25 cellular contexts compared by ENCODE assay signal in the genomic region with DNA sequence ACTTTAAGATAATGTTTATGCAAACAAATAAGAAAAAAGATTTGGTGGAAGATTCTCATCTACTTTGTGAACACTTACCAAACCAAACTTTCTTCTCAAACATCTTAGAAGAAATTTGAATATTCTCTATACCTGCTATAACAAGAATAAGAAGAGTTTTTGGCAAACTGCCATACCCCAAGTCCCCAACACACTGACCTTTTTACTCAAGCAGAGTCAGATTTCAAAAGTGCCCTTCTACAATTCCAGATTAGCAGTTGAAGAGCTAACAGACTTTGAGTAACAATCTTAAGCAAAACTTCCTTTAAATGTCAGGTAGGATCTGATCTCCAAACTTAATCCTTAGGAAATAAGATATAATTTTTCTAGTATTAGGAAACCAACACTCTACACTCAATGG. TPM values are rescaled to one million over a fixed set of nuclear protein-coding genes. Genes with fewer than 3 reads are reported as not detected.
DNase-seq lines count a peak whose midpoint lies in the region; ATAC-seq, FAIRE-seq and TF ChIP-seq lines count a peak whose summit lies in the region.
"Had no signal": no experiment of that assay in that cellular context is flagged by ENCODE, and none has a peak within 500 bp of the region (broad histone marks: within the 10 kb centered on the region; RNA-seq: fewer than 3 reads in every experiment).

No MANE protein-coding gene starts in this region.

- H3K27me3 ChIP-seq in K562 (ENCODE audit: control insufficient read depth in 2 of 2, insufficient read depth in 2 of 2, low read length in 2 of 2), result no peaks in the 10 kb centered on the region
- H3K27me3 ChIP-seq: BLaER1, brain microvascular endothelial cell, dorsolateral prefrontal cortex, esophagus muscularis mucosa, upper lobe of right lung had no signal

- H3K9ac ChIP-seq in K562 (ENCODE audit: insufficient read depth in 1 of 2, low read depth in 2 of 2, low read length in 2 of 2), result no peak overlapping the region
- H3K9ac ChIP-seq: BLaER1 had no signal

- no peak for TF ChIP-seq EP300 in K562 (IDR thresholded peaks at IDR 0.05; ENCODE audit: low read length)

- no peak overlapping the region for H3K4me3 ChIP-seq in K562
- H3K4me3 ChIP-seq: BLaER1, dorsolateral prefrontal cortex, esophagus muscularis mucosa, prostate gland, upper lobe of right lung had no signal

- peaks cover 10% of the 10 kb centered on the region; the same call in 1 of the 2 replicates for H4K20me1 ChIP-seq in K562 (replicated peaks; ENCODE audit: control insufficient read depth, insufficient read depth, low read length)

- no peak for FAIRE-seq in K562 (lab: Jason Lieb, UNC)

- H3K9me1 ChIP-seq in K562 (ENCODE audit: control insufficient read depth, insufficient read depth, low read length), result no peaks in the 10 kb centered on the region

- H3K4me2 ChIP-seq in K562 (ENCODE audit: insufficient read depth, low read length), result no peak overlapping the region
- H3K4me2 ChIP-seq: BLaER1 had no signal

- TF ChIP-seq POLR2A in K562 (conservative IDR thresholded peaks at IDR 0.05), result no peak

- CTCF ChIA-PET in K562 (lab: Yijun Ruan, JAX; ENCODE audit: low intra/inter-chr PET ratio), result no interaction called here

- no peaks in the 10 kb centered on the region for H3K79me2 ChIP-seq in K562 (ENCODE audit: control insufficient read depth, insufficient read depth, low read length)

- ATAC-seq in K562 (no peak), HG02840 (IDR thresholded peaks at IDR 0.05; ENCODE audit: low FRiP score, unreplicated experiment) (no peak)
- ATAC-seq: stimulated activated naive CD8-positive, alpha-beta T cell treated with anti-CD3 and anti-CD28 coated beads, Interleukin-15, Interleukin-2, amounts not matched to agents 100 U/mL and 50 U/mL, for 24 hours; upper lobe of right lung had no signal

- TF ChIP-seq CTCF in K562 (IDR thresholded peaks at IDR 0.05 in 2 of 3, conservative IDR thresholded peaks at IDR 0.05 in 1 of 3; ENCODE audit: insufficient read depth in 2 of 3, low read depth in 1 of 3, low read length in 3 of 3) (no peak), osteocyte (IDR thresholded peaks at IDR 0.05) (no peak), HFFc6 (IDR thresholded peaks at IDR 0.05) (no peak)

- H3K4me3 Mint-ChIP-seq in osteocyte (ENCODE audit: unreplicated experiment) (no peak overlapping the region), HFFc6 (no peak overlapping the region)
- H3K4me3 Mint-ChIP-seq: activated naive CD8-positive, alpha-beta T cell had no signal

- H3K36me3 ChIP-seq in K562 (ENCODE audit: control insufficient read depth, insufficient read depth, low read length), result peaks cover 24% of the 10 kb centered on the region; the same call in 2 of the 3 replicates
- H3K36me3 ChIP-seq: prostate gland had no signal

- peak overlapping the region; percentile 46 for H3K27ac Mint-ChIP-seq in osteocyte (ENCODE audit: unreplicated experiment)
- no peak overlapping the region for H3K27ac Mint-ChIP-seq in HFFc6
- H3K27ac Mint-ChIP-seq: activated naive CD8-positive, alpha-beta T cell had no signal

- intact Hi-C loops in K562 (cut with micrococcal nuclease), result no loop called here

- H3K4me1 Mint-ChIP-seq in osteocyte (ENCODE audit: unreplicated experiment) (peaks cover 27% of the 10 kb centered on the region), HFFc6 (ENCODE audit: low read depth) (peaks cover 21% of the 10 kb centered on the region)

- POLR2A ChIA-PET in K562 (lab: Yijun Ruan, JAX), result no interaction called here

- no TSS peak for BruUV-seq in K562 (replicated peaks; lab: Mats Ljungman, UMichigan)

- TF ChIP-seq RAD21 in K562 (CRISPR knock-in tag; conservative IDR thresholded peaks at IDR 0.05 in 1 of 2, IDR thresholded peaks at IDR 0.05 in 1 of 2), result no peak

- peaks cover 4 to 11% of the 10 kb centered on the region in 2 experiments; a peak in 3 of 5 replicates for H3K4me1 ChIP-seq in K562 (replicated peaks in 1 of 2; ENCODE audit: control insufficient read depth in 2 of 2, insufficient read depth in 2 of 2, low read length in 2 of 2)
- H3K4me1 ChIP-seq: esophagus muscularis mucosa, prostate gland had no signal

- H3K9me3 Mint-ChIP-seq in osteocyte (ENCODE audit: unreplicated experiment), result no peaks in the 10 kb centered on the region
- no peaks in the 10 kb centered on the region for H3K9me3 Mint-ChIP-seq in HFFc6

- H3K9me3 ChIP-seq in K562 (replicated peaks; ENCODE audit: control insufficient read depth, insufficient read depth, low read depth, low read length), result no peaks in the 10 kb centered on the region
- H3K9me3 ChIP-seq: BLaER1, esophagus muscularis mucosa, prostate gland, upper lobe of right lung had no signal

- no peaks in the 10 kb centered on the region for H3K27me3 Mint-ChIP-seq in osteocyte (ENCODE audit: unreplicated experiment)
- no peaks in the 10 kb centered on the region; the same call in 1 of the 2 replicates for H3K27me3 Mint-ChIP-seq in HFFc6 (ENCODE audit: insufficient read depth)
- H3K27me3 Mint-ChIP-seq: activated naive CD8-positive, alpha-beta T cell had no signal

- H3K36me3 Mint-ChIP-seq in osteocyte (ENCODE audit: unreplicated experiment) (peaks cover 51% of the 10 kb centered on the region), HFFc6 (ENCODE audit: low read depth) (peaks cover 10% of the 10 kb centered on the region)

- H3K27ac ChIP-seq in K562 (ENCODE audit: extremely low read depth, low read depth, low read length), result no peak overlapping the region
- H3K27ac ChIP-seq: BLaER1, brain microvascular endothelial cell, esophagus muscularis mucosa, prostate gland, upper lobe of right lung had no signal

- in situ Hi-C loops in K562 (cut with MboI), result no loop called here

- DNase-seq in NCI-H2107 (lab: John Stamatoyannopoulos, UW), result peak; percentile 2
- no peak for DNase-seq in NCI-H2107 treated with DMSO at 0.1 percent for 48 hours (lab: John Stamatoyannopoulos, UW; ENCODE audit: unreplicated experiment)
- DNase-seq in HT-29 (ENCODE audit: low spot score), result peak; percentile 20
- peak in 1 of 4 experiments; percentile 23 for DNase-seq in K562 (ENCODE audit: extremely low read depth in 1 of 4, low spot score in 3 of 4)
- no peak for DNase-seq in osteocyte (ENCODE audit: extremely low spot score, unreplicated experiment)
- no peak for DNase-seq in HFFc6
- DNase-seq in mesenteric fat pad (ENCODE audit: low spot score), result no peak
- DNase-seq: activated CD4-positive, alpha-beta T cell treated with anti-CD3 and anti-CD28 coated beads, Interleukin-2, amount 50 U/mL, for 48 hours; activated T-cell treated with anti-CD3 and anti-CD28 coated beads, Interleukin-2, amount 50 U/mL, for 48 hours; brain microvascular endothelial cell; dorsolateral prefrontal cortex; head of caudate nucleus; islet precursor cell; NCI-H1930; NCI-H82; RPMI8226; stimulated activated naive CD8-positive, alpha-beta T cell treated with anti-CD3 and anti-CD28 coated beads, Interleukin-15, Interleukin-2, amounts not matched to agents 100 U/mL and 50 U/mL, for 24 hours; upper lobe of right lung had no signal

- H2AFZ ChIP-seq in K562 (ENCODE audit: low read depth, low read length), result no peak overlapping the region

TF ChIP-seq in K562, 482 proteins besides CTCF, POLR2A, EP300 and RAD21 (continues in another document):
- TF ChIP-seq SMARCA4 (IDR thresholded peaks at IDR 0.05), result no peak

RNA-seq across cellular contexts. Expression of a gene that starts 33.9 kb away (rescaled TPM):
- 73.0 and 80.0 TPM in 2 replicates for total RNA-seq in HT-29 (2014; rRNA removed; shearing (Covaris generic))
- total RNA-seq in K562 (2011; cell fraction: chromatin; rRNA removed; ENCODE audit: low replicate concordance), result 26.5 and 34.7 TPM in 2 replicates
- total RNA-seq in K562 (2011; cell fraction: nucleolus; rRNA removed), result 17.3 and 20.5 TPM in 2 replicates
- total RNA-seq in K562 (2011; cell fraction: nucleoplasm; rRNA removed), result 22.3 and 32.9 TPM in 2 replicates
- total RNA-seq in K562 (2014; rRNA removed) (60.0 and 78.1 TPM in 2 replicates), K562 (2014; rRNA removed; fragmentation: Illumina TruSeq; extraction: Trizol) (51.8 and 53.1 TPM in 2 replicates), K562 (2015; rRNA removed; fragmentation: Illumina TruSeq; extraction: Trizol) (67.8 and 71.0 TPM in 2 replicates), K562 (2021) (43.5 and 46.7 TPM in 2 replicates), osteocyte (77.7 and 81.4 TPM in 2 replicates), mesenteric fat pad (46.9 TPM)
- polyA plus RNA-seq in K562 (2011; rRNA removed) (124 and 141 TPM in 2 replicates), K562 (2014; fragmentation: Illumina TruSeq; extraction: Trizol) (138 and 169 TPM in 2 replicates), K562 (2014; fragmentation: Nextera tagmentation; extraction: Ambion mirVana) (10 to 100 TPM; 24.6 to 30.0 TPM), K562 (2014; rRNA removed) (71.5 and 79.6 TPM in 2 replicates)
- 204 and 229 TPM in 2 replicates for polyA plus RNA-seq in K562 (2011; cell fraction: cytosol; rRNA removed)
- polyA plus RNA-seq in K562 (2011; cell fraction: nucleus; rRNA removed), result 54.0 and 64.0 TPM in 2 replicates
- polyA plus RNA-seq in K562 (2012), result 47.6 and 122 TPM in 2 replicates
- 73.2 and 73.6 TPM in 2 replicates for polyA minus RNA-seq in K562 (2011; rRNA and poly(A)+ RNA removed)
- polyA minus RNA-seq in K562 (2011; cell fraction: cytosol; rRNA and poly(A)+ RNA removed), result 57.9 and 64.6 TPM in 2 replicates
- 10.6 and 21.5 TPM in 2 replicates for polyA minus RNA-seq in K562 (2011; cell fraction: nucleus; rRNA and poly(A)+ RNA removed)
- 10 to 100 TPM; 56.9 to 82.7 (median 71.4) TPM for total RNA-seq in HFFc6 (2021; fragmentation: NEBNext Ultra II Directional; extraction: Animal tissue kit (Norgen Biotek cat#: 25700))

RNA-seq across cellular contexts. Expression of a gene that starts 37.2 kb away (rescaled TPM):
- total RNA-seq in HT-29 (2014; rRNA removed; shearing (Covaris generic)), result not detected in 2 replicates
- total RNA-seq in K562 (2011; cell fraction: chromatin; rRNA removed; ENCODE audit: low replicate concordance), result not detected in 2 replicates
- not detected in 2 replicates for total RNA-seq in K562 (2011; cell fraction: nucleolus; rRNA removed)
- total RNA-seq in K562 (2011; cell fraction: nucleoplasm; rRNA removed), result not detected in 2 replicates
- total RNA-seq in K562 (2014; rRNA removed) (not detected in 2 replicates), K562 (2014; rRNA removed; fragmentation: Illumina TruSeq; extraction: Trizol) (not detected in 2 replicates), K562 (2015; rRNA removed; fragmentation: Illumina TruSeq; extraction: Trizol) (not detected in 2 replicates), K562 (2021) (not detected in 2 replicates), osteocyte (not detected in 2 replicates), mesenteric fat pad (not detected)
- polyA plus RNA-seq in K562 (2011; rRNA removed) (0.04 TPM in 1 of 2 replicates, not detected in the other), K562 (2014; fragmentation: Illumina TruSeq; extraction: Trizol) (not detected in 2 replicates), K562 (2014; fragmentation: Nextera tagmentation; extraction: Ambion mirVana) (not detected), K562 (2014; rRNA removed) (not detected in 2 replicates)
- polyA plus RNA-seq in K562 (2011; cell fraction: cytosol; rRNA removed), result not detected in 2 replicates
- not detected in 2 replicates for polyA plus RNA-seq in K562 (2011; cell fraction: nucleus; rRNA removed)
- polyA plus RNA-seq in K562 (2012), result not detected in 2 replicates
- not detected in 2 replicates for polyA minus RNA-seq in K562 (2011; rRNA and poly(A)+ RNA removed)
- polyA minus RNA-seq in K562 (2011; cell fraction: cytosol; rRNA and poly(A)+ RNA removed), result not detected in 2 replicates
- polyA minus RNA-seq in K562 (2011; cell fraction: nucleus; rRNA and poly(A)+ RNA removed), result not detected in 2 replicates
- not detected for total RNA-seq in HFFc6 (2021; fragmentation: NEBNext Ultra II Directional; extraction: Animal tissue kit (Norgen Biotek cat#: 25700))
- total RNA-seq: A172, esophagus muscularis mucosa, upper lobe of right lung had no signal
- polyA plus RNA-seq: neural cell had no signal

Comparison
In these comparisons a context has a peak if more than half of its experiments do, and no peak if none do; other contexts are left out.
1. DNase-seq: peak in NCI-H2107 (single experiment) and HT-29 (single experiment); none in NCI-H2107 treated with DMSO at 0.1 percent for 48 hours (single experiment), osteocyte (single experiment), HFFc6 (single experiment) and mesenteric fat pad (single experiment).